Comparison of ENCODE assay signal across 9 cellular contexts in the genomic region with DNA sequence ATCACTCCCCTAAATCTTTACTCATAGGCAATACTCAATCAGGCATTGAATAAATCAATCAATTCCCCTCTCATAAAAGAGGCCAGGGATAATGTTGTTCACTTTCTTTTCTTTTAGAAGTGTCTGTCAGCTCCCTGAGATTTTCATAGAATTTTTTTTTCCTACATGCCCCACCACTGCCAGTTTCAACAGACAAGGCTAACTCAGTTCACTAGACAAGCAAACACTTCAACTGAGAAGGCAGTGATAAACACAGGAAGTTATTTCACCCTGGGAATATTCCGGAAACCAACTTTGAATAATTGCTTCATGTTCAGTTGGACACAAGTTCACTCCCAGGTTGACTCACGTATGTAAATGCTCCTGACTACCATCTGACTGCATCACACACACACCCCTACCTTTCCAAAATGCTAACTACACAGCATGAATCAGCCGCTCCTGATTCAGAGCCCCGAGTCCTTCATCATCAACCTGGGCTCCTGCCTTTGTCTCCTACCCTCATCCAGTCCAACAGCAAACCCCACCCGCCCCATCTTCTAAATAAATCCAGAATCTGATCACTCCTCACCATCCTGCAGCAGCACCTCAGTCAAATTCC.
A peak's percentile ranks its signal among the peaks of the same experiment; 100 is the strongest.
DNase-seq lines count a peak whose midpoint lies in the region; ATAC-seq, FAIRE-seq and TF ChIP-seq lines count a peak whose summit lies in the region.
"Had no signal": no experiment of that assay in that cellular context is flagged by ENCODE, and none has a peak within 500 bp of the region (broad histone marks: within the 10 kb centered on the region; RNA-seq: fewer than 3 reads in every experiment).

No MANE protein-coding gene starts in this region.

- H3K4me1 ChIP-seq in adipocyte (ENCODE audit: control insufficient read depth, insufficient read depth, low read length): peaks cover 34% of the 10 kb centered on the region

- H3K9me3 Mint-ChIP-seq in activated CD4-positive, alpha-beta T cell treated with anti-CD3 and anti-CD28 coated beads for 36 hours (ENCODE audit: low read depth): no peaks in the 10 kb centered on the region

- peaks cover 32% of the 10 kb centered on the region for H3K4me1 Mint-ChIP-seq in activated CD4-positive, alpha-beta T cell treated with anti-CD3 and anti-CD28 coated beads for 36 hours

- peak; percentile 66 for DNase-seq in activated CD4-positive, alpha-beta T cell treated with anti-CD3 and anti-CD28 coated beads for 36 hours
- DNase-seq in activated CD4-positive, alpha-beta T cell treated with anti-CD3 and anti-CD28 coated beads, Interleukin-2, amount 50 U/mL, for 1 hour: no peak
- DNase-seq in H54 (ENCODE audit: insufficient read length, low spot score) (peak; percentile 69), LHCN-M2 (ENCODE audit: low read depth) (peak; percentile 93), adipocyte (ENCODE audit: low read depth) (peak; percentile 63), left colon (no peak), NCI-H187 (lab: John Stamatoyannopoulos, UW) (no peak), UCSD-AML1 (lab: John Stamatoyannopoulos, UW; ENCODE audit: unreplicated experiment) (no peak)

- H3K4me3 ChIP-seq in adipocyte (ENCODE audit: low read length): no peak overlapping the region

- H3K27ac Mint-ChIP-seq in activated CD4-positive, alpha-beta T cell treated with anti-CD3 and anti-CD28 coated beads for 36 hours: peak overlapping the region; percentile 61

- H3K36me3 Mint-ChIP-seq in activated CD4-positive, alpha-beta T cell treated with anti-CD3 and anti-CD28 coated beads for 36 hours (ENCODE audit: low read depth): no peaks in the 10 kb centered on the region

- peak; percentile 99 for ATAC-seq in activated CD4-positive, alpha-beta T cell treated with anti-CD3 and anti-CD28 coated beads for 36 hours
- ATAC-seq in left colon: peak; percentile 83

- POLR2A ChIA-PET in activated CD4-positive, alpha-beta T cell treated with anti-CD3 and anti-CD28 coated beads for 36 hours (lab: Charles Lee): no interaction called here

- intact Hi-C loops in activated CD4-positive, alpha-beta T cell treated with anti-CD3 and anti-CD28 coated beads for 36 hours (cut with DNase I, micrococcal nuclease): no loop called here
- intact Hi-C loops in left colon (cut with DNase I, micrococcal nuclease): no loop called here

- H3K9ac ChIP-seq in adipocyte (ENCODE audit: low read length): peak overlapping the region; percentile 47

- no peaks in the 10 kb centered on the region for H3K36me3 ChIP-seq in adipocyte (ENCODE audit: control insufficient read depth, insufficient read depth, low read length, severe bottlenecking)

- no peaks in the 10 kb centered on the region for H3K27me3 ChIP-seq in adipocyte (replicated peaks; ENCODE audit: control insufficient read depth, insufficient read depth, low read length)

- H3K9me3 ChIP-seq in adipocyte (ENCODE audit: control insufficient read depth, low read length): no peaks in the 10 kb centered on the region
- H3K9me3 ChIP-seq: Caco-2 had no signal

- H3K4me3 Mint-ChIP-seq in activated CD4-positive, alpha-beta T cell treated with anti-CD3 and anti-CD28 coated beads for 36 hours: no peak overlapping the region

- FAIRE-seq in H54 (lab: Jason Lieb, UNC): peak; percentile 86

- CTCF ChIA-PET in activated CD4-positive, alpha-beta T cell treated with anti-CD3 and anti-CD28 coated beads for 36 hours (lab: Charles Lee): interaction anchor here (0.6 to 3.1 kb wide), 7 partner anchors 8 to 348 kb away, joined by 3 to 12 read pairs (median 4); no protein-coding TSS in a partner anchor

- H3K27me3 Mint-ChIP-seq in activated CD4-positive, alpha-beta T cell treated with anti-CD3 and anti-CD28 coated beads for 36 hours: no peaks in the 10 kb centered on the region

- no peak for TF ChIP-seq POLR2A in H54 (IDR thresholded peaks at IDR 0.05; ENCODE audit: low read depth, low read length)

Comparison
In these comparisons a context has a peak if more than half of its experiments do, and no peak if none do; other contexts are left out.
1. DNase-seq: peak in activated CD4-positive, alpha-beta T cell treated with anti-CD3 and anti-CD28 coated beads for 36 hours (single experiment), H54 (single experiment), LHCN-M2 (single experiment) and adipocyte (single experiment); none in activated CD4-positive, alpha-beta T cell treated with anti-CD3 and anti-CD28 coated beads, Interleukin-2, amount 50 U/mL, for 1 hour (single experiment), left colon (0 of 2), NCI-H187 (0 of 2) and UCSD-AML1 (single experiment).